ENCODE assay signal across 34 cellular contexts in genomic region chr5:174491761-174492350, GRCh38.
"Had no signal": no experiment of that assay in that cellular context is flagged by ENCODE, and none has a peak within 500 bp of the region (broad histone marks: within the 10 kb centered on the region; RNA-seq: fewer than 3 reads in every experiment).

No MANE protein-coding gene starts in this region.

- ATAC-seq: activated CD8-positive, alpha-beta memory T cell treated with anti-CD3 and anti-CD28 coated beads, Interleukin-2, amount 10 ng/mL, durations not matched to agents 7 days and 5 days; activated naive CD8-positive, alpha-beta T cell treated with anti-CD3 and anti-CD28 coated beads, Interleukin-2, amount 50 U/mL, for 24 hours; SK-N-SH treated with all-trans-retinoic acid at 6 μM for 48 hours had no signal

- H3K27ac ChIP-seq: brain microvascular endothelial cell, cardiac muscle cell, Peyer's patch, WERI-Rb-1 had no signal

- H3K27ac Mint-ChIP-seq: activated CD4-positive, alpha-beta memory T cell treated with anti-CD3 and anti-CD28 coated beads, Interleukin-2, amount 10 ng/mL, durations not matched to agents 7 days and 5 days; activated CD8-positive, alpha-beta memory T cell treated with anti-CD3 and anti-CD28 coated beads, Interleukin-2, amount 10 ng/mL, durations not matched to agents 7 days and 5 days; activated naive CD4-positive, alpha-beta T cell treated with anti-CD3 and anti-CD28 coated beads, Interleukin-2, amount 10 ng/mL, durations not matched to agents 7 days and 5 days; activated naive CD8-positive, alpha-beta T cell; activated naive CD8-positive, alpha-beta T cell treated with anti-CD3 and anti-CD28 coated beads, Interleukin-2, amount 50 U/mL, for 24 hours had no signal

- H3K27me3 Mint-ChIP-seq: activated CD4-positive, alpha-beta memory T cell treated with anti-CD3 and anti-CD28 coated beads, Interleukin-2, amount 10 ng/mL, durations not matched to agents 7 days and 5 days; activated CD8-positive, alpha-beta memory T cell treated with anti-CD3 and anti-CD28 coated beads, Interleukin-2, amount 10 ng/mL, durations not matched to agents 7 days and 5 days; activated naive CD8-positive, alpha-beta T cell treated with anti-CD3 and anti-CD28 coated beads, Interleukin-2, amount 50 U/mL, for 24 hours; central memory CD8-positive, alpha-beta T cell had no signal

- H3K4me3 ChIP-seq: cardiac muscle cell, MG63, Peyer's patch had no signal

- H3K36me3 Mint-ChIP-seq: activated CD8-positive, alpha-beta memory T cell treated with anti-CD3 and anti-CD28 coated beads, Interleukin-2, amount 10 ng/mL, durations not matched to agents 7 days and 5 days; activated naive CD4-positive, alpha-beta T cell treated with anti-CD3 and anti-CD28 coated beads, Interleukin-2, amount 10 ng/mL, durations not matched to agents 7 days and 5 days; activated naive CD8-positive, alpha-beta T cell had no signal

- H3K4me1 Mint-ChIP-seq: activated CD4-positive, alpha-beta memory T cell treated with anti-CD3 and anti-CD28 coated beads, Interleukin-2, amount 10 ng/mL, durations not matched to agents 7 days and 5 days; activated CD8-positive, alpha-beta memory T cell treated with anti-CD3 and anti-CD28 coated beads, Interleukin-2, amount 10 ng/mL, durations not matched to agents 7 days and 5 days; activated naive CD4-positive, alpha-beta T cell treated with anti-CD3 and anti-CD28 coated beads, Interleukin-2, amount 10 ng/mL, durations not matched to agents 7 days and 5 days; activated naive CD8-positive, alpha-beta T cell treated with anti-CD3 and anti-CD28 coated beads, Interleukin-2, amount 50 U/mL, for 24 hours; central memory CD8-positive, alpha-beta T cell had no signal

- H3K4me3 Mint-ChIP-seq: activated CD4-positive, alpha-beta memory T cell treated with anti-CD3 and anti-CD28 coated beads, Interleukin-2, amount 10 ng/mL, durations not matched to agents 7 days and 5 days; activated CD8-positive, alpha-beta memory T cell treated with anti-CD3 and anti-CD28 coated beads, Interleukin-2, amount 10 ng/mL, durations not matched to agents 7 days and 5 days; activated naive CD4-positive, alpha-beta T cell treated with anti-CD3 and anti-CD28 coated beads, Interleukin-2, amount 10 ng/mL, durations not matched to agents 7 days and 5 days; activated naive CD8-positive, alpha-beta T cell; activated naive CD8-positive, alpha-beta T cell treated with anti-CD3 and anti-CD28 coated beads, Interleukin-2, amount 50 U/mL, for 24 hours; central memory CD8-positive, alpha-beta T cell had no signal

- DNase-seq: activated CD4-positive, alpha-beta memory T cell treated with anti-CD3 and anti-CD28 coated beads, Interleukin-2, amount 10 ng/mL, durations not matched to agents 7 days and 5 days; activated CD4-positive, alpha-beta T cell treated with anti-CD3 and anti-CD28 coated beads for 1 hour; activated CD4-positive, alpha-beta T cell treated with anti-CD3 and anti-CD28 coated beads for 48 hours; activated CD4-positive, CD25-positive, alpha-beta regulatory T cell; activated CD8-positive, alpha-beta memory T cell treated with anti-CD3 and anti-CD28 coated beads for 24 hours; activated CD8-positive, alpha-beta memory T cell treated with anti-CD3 and anti-CD28 coated beads, Interleukin-2, amount 10 ng/mL, durations not matched to agents 7 days and 5 days; activated CD8-positive, alpha-beta memory T cell treated with anti-CD3 and anti-CD28 coated beads, Interleukin-2, amount 50 U/mL, for 48 hours; activated effector memory CD4-positive, alpha-beta T cell treated with Interleukin-2 at 50 U/mL for 16 hours; activated naive CD4-positive, alpha-beta T cell treated with anti-CD3 and anti-CD28 coated beads, Interleukin-2, amount 10 ng/mL, durations not matched to agents 7 days and 5 days; activated naive CD8-positive, alpha-beta T cell treated with anti-CD3 and anti-CD28 coated beads, Interleukin-2, amount 50 U/mL, for 24 hours; activated T-cell treated with anti-CD3 and anti-CD28 coated beads, Interleukin-2, amount 50 U/mL, for 48 hours; amniotic stem cell; aorta; brain microvascular endothelial cell; Karpas-422; MG63; NCI-H1092; NCI-H1436 treated with DMSO at 0.1 percent for 48 hours; NCI-H1694 treated with DMSO at 0.1 percent for 48 hours; NCI-H2029; NCI-H345; NCI-H524 treated with DMSO at 0.1 percent for 48 hours; NCI-H82; Peyer's patch; RPMI8226; SHP77 treated with DMSO at 0.1 percent for 48 hours; T-helper 1 cell; T-helper 2 cell; T-helper 9 cell; WERI-Rb-1 had no signal
